ENCODE assay signal across 8 cellular contexts in genomic region chr6:104525677-104526322, GRCh38.
DNase-seq lines count a peak whose midpoint lies in the region; ATAC-seq and TF ChIP-seq lines count a peak whose summit lies in the region.

No MANE protein-coding gene starts in this region.

- ATAC-seq in GM18873 (IDR thresholded peaks at IDR 0.05; ENCODE audit: low FRiP score, unreplicated experiment) (peak; percentile 97), HG03135 (IDR thresholded peaks at IDR 0.05; ENCODE audit: unreplicated experiment) (peak; percentile 100), left lung (peak; percentile 99)

- DNase-seq in AG09319 (ENCODE audit: extremely low read depth, low read depth), result no peak
- DNase-seq in NCI-H446 treated with DMSO at 0.1 percent for 48 hours (lab: John Stamatoyannopoulos, UW), result peak; percentile 71
- peak; percentile 34 to 59 for DNase-seq in activated CD4-positive, alpha-beta T cell treated with anti-CD3 and anti-CD28 coated beads for 24 hours (ENCODE audit: low read depth in 2 of 2)
- DNase-seq in choroid plexus epithelial cell (ENCODE audit: low read depth), result peak; percentile 90
- DNase-seq in left lung, result peak; percentile 71 to 88
- peak; percentile 70 for DNase-seq in stimulated activated CD4-positive, alpha-beta T cell treated with anti-CD3 and anti-CD28 coated beads, Interleukin-4, amount 100 ng/mL, for 24 hours

- H3K4me3 ChIP-seq in choroid plexus epithelial cell (ENCODE audit: low read depth, low read length), result peak overlapping the region; percentile 37
- H3K4me3 ChIP-seq in left lung, result peak overlapping the region; percentile 8 to 18

- H3K27ac ChIP-seq in left lung, result peak overlapping the region; percentile 6 to 13

- H3K4me1 ChIP-seq in left lung, result peaks cover 0 to 7% of the 10 kb centered on the region in 2 donors

- intact Hi-C loops in left lung (cut with DNase I), result no loop called here

- no peaks in the 10 kb centered on the region for H3K36me3 ChIP-seq in left lung

- H3K9me3 ChIP-seq in left lung, result no peaks in the 10 kb centered on the region

- no peaks in the 10 kb centered on the region for H3K27me3 ChIP-seq in left lung

- peak; percentile 97 for TF ChIP-seq CTCF in AG09319 (IDR thresholded peaks at IDR 0.05; ENCODE audit: low read depth, low read length)
- peak; percentile 97 for TF ChIP-seq CTCF in choroid plexus epithelial cell (conservative IDR thresholded peaks at IDR 0.05; ENCODE audit: low read depth, low read length)
- TF ChIP-seq CTCF in left lung (IDR thresholded peaks at IDR 0.05), result peak; percentile 79 to 92
